Comparison of ENCODE assay signal across 8 cellular contexts in genomic region chr16:14300631-14301149, GRCh38.
DNase-seq lines count a peak whose midpoint lies in the region; ATAC-seq and TF ChIP-seq lines count a peak whose summit lies in the region.

No MANE protein-coding gene starts in this region.

- no peak for TF ChIP-seq CTCF in omental fat pad (IDR thresholded peaks at IDR 0.05)

- peak; percentile 20 for DNase-seq in activated gamma-delta T cell treated with Interleukin-2 at 50 U/mL for 16 hours
- DNase-seq in activated gamma-delta T cell (lab: John Stamatoyannopoulos, UW), result no peak
- peak; percentile 55 for DNase-seq in NCI-H526 treated with DMSO at 0.1 percent for 48 hours (lab: John Stamatoyannopoulos, UW)
- peak; percentile 9 for DNase-seq in activated naive CD4-positive, alpha-beta T cell treated with Interleukin-2 at 50 U/mL for 16 hours
- DNase-seq in globus pallidus (ENCODE audit: low spot score), result peak; percentile 63
- no peak for DNase-seq in omental fat pad (ENCODE audit: low spot score)

- ATAC-seq in HG03135 (IDR thresholded peaks at IDR 0.05; ENCODE audit: unreplicated experiment) (peak; percentile 58), omental fat pad (ENCODE audit: low FRiP score) (peak; percentile 70), GM19397 (IDR thresholded peaks at IDR 0.05; ENCODE audit: unreplicated experiment) (no peak)

Comparison
In these comparisons a context has a peak if more than half of its experiments do, and no peak if none do; other contexts are left out.
1. DNase-seq: peak in activated gamma-delta T cell treated with Interleukin-2 at 50 U/mL for 16 hours (single experiment), NCI-H526 treated with DMSO at 0.1 percent for 48 hours (single experiment), activated naive CD4-positive, alpha-beta T cell treated with Interleukin-2 at 50 U/mL for 16 hours (single experiment) and globus pallidus (single experiment); none in activated gamma-delta T cell (single experiment) and omental fat pad (single experiment).